In the genomic region with DNA sequence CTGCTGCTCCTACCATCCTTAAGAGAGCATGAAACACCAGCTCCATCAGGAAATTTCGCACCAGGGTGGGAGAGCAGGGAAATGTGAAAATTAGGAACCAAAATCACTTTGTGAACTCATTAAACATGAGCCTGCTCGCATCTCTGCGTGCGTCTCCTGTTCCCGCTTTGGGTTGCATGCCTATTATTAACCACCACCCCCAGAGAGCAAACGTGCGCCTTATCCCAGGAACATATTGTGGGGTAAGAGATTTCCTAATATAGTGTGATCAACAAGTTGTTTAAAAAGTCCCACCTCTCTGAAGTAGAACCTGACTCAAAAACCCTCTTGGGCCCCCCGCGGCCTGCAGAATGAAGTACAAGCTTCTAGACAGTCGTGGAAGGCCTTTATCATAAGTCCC, we compare ENCODE assay signal across 30 cellular contexts.
"Had no signal": no experiment of that assay in that cellular context is flagged by ENCODE, and none has a peak within 500 bp of the region (broad histone marks: within the 10 kb centered on the region; RNA-seq: fewer than 3 reads in every experiment).

No MANE protein-coding gene starts in this region.

- H3K27ac ChIP-seq: adrenal gland, ascending aorta, body of pancreas, brain microvascular endothelial cell, breast epithelium, cardiac muscle cell had no signal

- ATAC-seq: activated naive CD4-positive, alpha-beta T cell treated with anti-CD3 and anti-CD28 coated beads, Interleukin-2, amount 50 U/mL, for 72 hours; activated naive CD8-positive, alpha-beta T cell treated with anti-CD3 and anti-CD28 coated beads, Interleukin-2, amount 50 U/mL, for 24 hours; activated T-cell treated with anti-CD3 and anti-CD28 coated beads, Interleukin-2, amount 50 U/mL, for 4 hours; activated T-cell treated with anti-CD3 and anti-CD28 coated beads, Interleukin-2, amount 50 U/mL, for 72 hours; activated T-helper 17 cell treated with anti-CD3 and anti-CD28 coated beads, Interleukin-2, amount 50 U/mL, for 72 hours; body of pancreas had no signal

- DNase-seq: activated effector memory CD4-positive, alpha-beta T cell treated with anti-CD3 and anti-CD28 coated beads, Interleukin-2, amount 50 U/mL, for 16 hours; activated effector memory CD4-positive, alpha-beta T cell treated with Interleukin-2 at 50 U/mL for 16 hours; activated gamma-delta T cell; activated gamma-delta T cell treated with Interleukin-2 at 50 U/mL for 16 hours; activated naive CD4-positive, alpha-beta T cell; activated naive CD4-positive, alpha-beta T cell treated with anti-CD3 and anti-CD28 coated beads for 36 hours; activated naive CD4-positive, alpha-beta T cell treated with anti-CD3 and anti-CD28 coated beads, Interleukin-2, amount 10 ng/mL, durations not matched to agents 7 days and 5 days; activated naive CD4-positive, alpha-beta T cell treated with anti-CD3 and anti-CD28 coated beads, Interleukin-2, amount 50 U/mL, for 16 hours; activated naive CD4-positive, alpha-beta T cell treated with Interleukin-2 at 50 U/mL for 16 hours; activated naive CD8-positive, alpha-beta T cell treated with anti-CD3 and anti-CD28 coated beads for 36 hours; activated naive CD8-positive, alpha-beta T cell treated with anti-CD3 and anti-CD28 coated beads, Interleukin-2, amount 10 ng/mL, durations not matched to agents 7 days and 5 days; activated naive CD8-positive, alpha-beta T cell treated with anti-CD3 and anti-CD28 coated beads, Interleukin-2, amount 50 U/mL, for 24 hours; activated T-cell treated with anti-CD3 and anti-CD28 coated beads for 4 hours; activated T-cell treated with anti-CD3 and anti-CD28 coated beads, Interleukin-2, amount 50 U/mL, for 1 hour; activated T-cell treated with anti-CD3 and anti-CD28 coated beads, Interleukin-2, amount 50 U/mL, for 24 hours; activated T-cell treated with anti-CD3 and anti-CD28 coated beads, Interleukin-2, amount 50 U/mL, for 4 hours; activated T-cell treated with anti-CD3 and anti-CD28 coated beads, Interleukin-2, amount 50 U/mL, for 48 hours; activated T-cell treated with anti-CD3 and anti-CD28 coated beads, Interleukin-2, amount 50 U/mL, for 72 hours; adrenal gland; amniotic stem cell; aorta; body of pancreas; brain microvascular endothelial cell; central memory CD4-positive, alpha-beta T cell; cerebellar nuclear complex had no signal
